In genomic region chr10:79149345-79149661, GRCh38 we compare ENCODE assay signal across 9 cellular contexts.
A peak's percentile ranks its signal among the peaks of the same experiment; 100 is the strongest.
DNase-seq lines count a peak whose midpoint lies in the region; ATAC-seq, FAIRE-seq and TF ChIP-seq lines count a peak whose summit lies in the region.
"Had no signal": no experiment of that assay in that cellular context is flagged by ENCODE, and none has a peak within 500 bp of the region (broad histone marks: within the 10 kb centered on the region; RNA-seq: fewer than 3 reads in every experiment).

No MANE protein-coding gene starts in this region.

- peaks cover 51% of the 10 kb centered on the region for H3K4me1 ChIP-seq in cardiac muscle cell (ENCODE audit: low read depth)
- H3K4me1 ChIP-seq in upper lobe of right lung = peaks cover 88% of the 10 kb centered on the region

- peaks cover 100% of the 10 kb centered on the region for H3K4me1 Mint-ChIP-seq in dendritic cell treated with granulocyte-macrophage colony-stimulating factor and Interleukin-4, amounts not matched to agents 40 ng/mL and 50 ng/mL, for 4 days (ENCODE audit: low read depth)
- peaks cover 52 to 88% of the 10 kb centered on the region in 2 donors for H3K4me1 Mint-ChIP-seq in natural killer cell

- H3K4me3 ChIP-seq in cardiac muscle cell = no peak overlapping the region
- no peak overlapping the region for H3K4me3 ChIP-seq in upper lobe of right lung

- TF ChIP-seq CTCF in cardiac muscle cell (IDR thresholded peaks at IDR 0.05; ENCODE audit: low read depth, low read length) (no peak), natural killer cell (IDR thresholded peaks at IDR 0.05) (no peak), upper lobe of right lung (IDR thresholded peaks at IDR 0.05) (no peak)

- H3K9me3 ChIP-seq in cardiac muscle cell (ENCODE audit: low read depth) (no peaks in the 10 kb centered on the region), upper lobe of right lung (no peaks in the 10 kb centered on the region)

- ATAC-seq in left cardiac atrium = no peak
- no peak for ATAC-seq in natural killer cell
- no peak for ATAC-seq in upper lobe of right lung
- no peak for ATAC-seq in GM18520 (IDR thresholded peaks at IDR 0.05; ENCODE audit: unreplicated experiment)

- H3K27ac ChIP-seq in cardiac muscle cell (peak overlapping the region; percentile 99), upper lobe of right lung (peak overlapping the region; percentile 92)

- no peaks in the 10 kb centered on the region for H3K27me3 ChIP-seq in cardiac muscle cell
- H3K27me3 ChIP-seq in upper lobe of right lung = no peaks in the 10 kb centered on the region

- peak overlapping the region; percentile 53 for H3K4me3 Mint-ChIP-seq in dendritic cell treated with granulocyte-macrophage colony-stimulating factor and Interleukin-4, amounts not matched to agents 40 ng/mL and 50 ng/mL, for 4 days
- peak overlapping the region; percentile 40 for H3K4me3 Mint-ChIP-seq in natural killer cell

- intact Hi-C loops in left cardiac atrium (cut with DNase I) (loop anchor here in 1 of 2 donors (10.0 kb wide), 1 partner anchor 75 kb away; no protein-coding TSS in a partner anchor), natural killer cell (cut with micrococcal nuclease) (loop anchor here (5.0 kb wide), 1 partner anchor 82 kb away; the partner anchor contains the start of gene ZMIZ1), upper lobe of right lung (cut with DNase I) (no loop called here)
- intact Hi-C loops in dendritic cell treated with granulocyte-macrophage colony-stimulating factor and Interleukin-4, amounts not matched to agents 40 ng/mL and 50 ng/mL, for 4 days (cut with micrococcal nuclease) = loop anchor here (5.0 kb wide), 1 partner anchor 72 kb away; no protein-coding TSS in a partner anchor

- H3K27me3 Mint-ChIP-seq in dendritic cell treated with granulocyte-macrophage colony-stimulating factor and Interleukin-4, amounts not matched to agents 40 ng/mL and 50 ng/mL, for 4 days = no peaks in the 10 kb centered on the region
- no peaks in the 10 kb centered on the region for H3K27me3 Mint-ChIP-seq in natural killer cell (ENCODE audit: low read depth in 2 of 2)

- FAIRE-seq in frontal cortex (lab: Jason Lieb, UNC) = no peak

- peak overlapping the region; percentile 95 for H3K27ac Mint-ChIP-seq in dendritic cell treated with granulocyte-macrophage colony-stimulating factor and Interleukin-4, amounts not matched to agents 40 ng/mL and 50 ng/mL, for 4 days
- peak overlapping the region; percentile 70 to 71 for H3K27ac Mint-ChIP-seq in natural killer cell

- no peaks in the 10 kb centered on the region for H3K9me3 Mint-ChIP-seq in dendritic cell treated with granulocyte-macrophage colony-stimulating factor and Interleukin-4, amounts not matched to agents 40 ng/mL and 50 ng/mL, for 4 days
- H3K9me3 Mint-ChIP-seq in natural killer cell = no peaks in the 10 kb centered on the region

- H3K36me3 Mint-ChIP-seq in dendritic cell treated with granulocyte-macrophage colony-stimulating factor and Interleukin-4, amounts not matched to agents 40 ng/mL and 50 ng/mL, for 4 days (ENCODE audit: low read depth) = peaks cover 23% of the 10 kb centered on the region
- H3K36me3 Mint-ChIP-seq in natural killer cell = no peaks in the 10 kb centered on the region

- H3K36me3 ChIP-seq in cardiac muscle cell = no peaks in the 10 kb centered on the region
- no peaks in the 10 kb centered on the region for H3K36me3 ChIP-seq in upper lobe of right lung

- DNase-seq in cardiac muscle cell (ENCODE audit: low read depth in 1 of 2, low spot score in 1 of 2) (no peak), left cardiac atrium (no peak), natural killer cell (peak; percentile 22), upper lobe of right lung (no peak), frontal cortex (ENCODE audit: low spot score in 2 of 2) (no peak), GM19240 (ENCODE audit: insufficient read length, low spot score) (no peak)
- DNase-seq: NCI-H2171 had no signal
